11 cellular contexts compared by ENCODE assay signal in the genomic region with DNA sequence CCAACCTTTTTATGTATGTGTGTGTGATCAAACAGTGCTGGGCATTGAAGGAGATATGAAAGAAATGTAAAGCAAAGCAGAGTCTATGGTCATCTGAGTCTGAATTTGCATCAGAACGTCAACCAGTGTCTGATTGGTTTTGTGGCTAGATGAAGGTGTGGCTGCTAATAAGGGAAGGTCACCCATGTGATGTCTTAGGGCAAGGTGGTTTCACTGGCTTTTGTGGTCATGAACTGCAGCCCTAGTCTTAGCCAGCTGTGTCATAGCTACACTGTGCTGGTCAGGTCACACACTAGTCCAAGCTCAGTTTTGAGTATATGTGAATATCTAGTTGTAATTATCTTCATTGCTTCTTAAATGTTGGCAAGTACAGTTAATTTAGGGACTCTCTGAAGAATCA.
A peak's percentile ranks its signal among the peaks of the same experiment; 100 is the strongest.
DNase-seq lines count a peak whose midpoint lies in the region; ATAC-seq, FAIRE-seq and TF ChIP-seq lines count a peak whose summit lies in the region.
"Had no signal": no experiment of that assay in that cellular context is flagged by ENCODE, and none has a peak within 500 bp of the region (broad histone marks: within the 10 kb centered on the region; RNA-seq: fewer than 3 reads in every experiment).

No MANE protein-coding gene starts in this region.

- H3K27me3 ChIP-seq in heart left ventricle: no peaks in the 10 kb centered on the region

- no peak overlapping the region for H3K4me3 ChIP-seq in epithelial cell of esophagus (ENCODE audit: low read length)
- no peak overlapping the region for H3K4me3 ChIP-seq in heart left ventricle

- no peaks in the 10 kb centered on the region for H3K9me3 ChIP-seq in heart left ventricle

- TF ChIP-seq POLR2A in heart left ventricle (IDR thresholded peaks at IDR 0.05): no peak

- H3K4me1 ChIP-seq in heart left ventricle: peaks cover 0 to 37% (median 14%) of the 10 kb centered on the region in 12 donors

- no peaks in the 10 kb centered on the region for H3K36me3 ChIP-seq in heart left ventricle

- intact Hi-C loops in heart left ventricle (cut with DNase I): no loop called here

- TF ChIP-seq CTCF in epithelial cell of esophagus (IDR thresholded peaks at IDR 0.05; ENCODE audit: insufficient read depth, low read depth, low read length, missing control alignments) (no peak), heart left ventricle (IDR thresholded peaks at IDR 0.05) (no peak)

- H3K27ac ChIP-seq in heart left ventricle: peak overlapping the region in 6 of 12 donors; percentile 1 to 71 (median 58)

- ATAC-seq in GM21447 (IDR thresholded peaks at IDR 0.05; ENCODE audit: unreplicated experiment) (peak; percentile 99), HG03280 (IDR thresholded peaks at IDR 0.05; ENCODE audit: unreplicated experiment) (peak; percentile 97), heart left ventricle (no peak)
- ATAC-seq: T-helper 17 cell had no signal

- 83 to 96% (median 86%) methylated on average over 1 of the region's 1 CpG for WGBS in heart left ventricle, 4 donors

- peak; percentile 92 for FAIRE-seq in GM18507 (lab: Jason Lieb, UNC)

- peak; percentile 40 for DNase-seq in GM18507 (ENCODE audit: extremely low spot score, insufficient read length, low read depth)
- DNase-seq in epithelial cell of esophagus (ENCODE audit: low read depth): peak; percentile 24
- no peak for DNase-seq in islet precursor cell
- DNase-seq in NCI-H2107 (lab: John Stamatoyannopoulos, UW): no peak
- DNase-seq in heart left ventricle: no peak
- DNase-seq in epidermal melanocyte (ENCODE audit: insufficient read length, low spot score): no peak
- DNase-seq: DMS79, KBM-7, T-helper 17 cell had no signal

Comparison
In these comparisons a context has a peak if more than half of its experiments do, and no peak if none do; other contexts are left out.
1. DNase-seq: peak in GM18507 (single experiment) and epithelial cell of esophagus (single experiment); none in islet precursor cell (single experiment), NCI-H2107 (single experiment), heart left ventricle (0 of 5) and epidermal melanocyte (single experiment).
2. ATAC-seq: peak in GM21447 (single experiment) and HG03280 (single experiment); none in heart left ventricle (0 of 4).